In genomic region chr5:132777209-132778069, GRCh38 we compare ENCODE assay signal across 1 cellular context.
TF ChIP-seq lines count a peak whose summit lies in the region.

Gene SEPTIN8 (minus strand): TSS chr5:132777239. CDS start chr5:132777137, 102 bp downstream.

TF ChIP-seq in H1, 55 proteins besides CTCF, POLR2A, EP300 and RAD21:
- no peak for TF ChIP-seq POLR2AphosphoS5 (IDR thresholded peaks at IDR 0.05; ENCODE audit: low read depth, low read length)
- no peak for TF ChIP-seq RFX5 (IDR thresholded peaks at IDR 0.05; ENCODE audit: borderline replicate concordance, low read depth, low read length)
- TF ChIP-seq TBP (IDR thresholded peaks at IDR 0.05; ENCODE audit: low read depth, low read length), result no peak
- TF ChIP-seq ATF2 (IDR thresholded peaks at IDR 0.05; ENCODE audit: low read length), result no peak
- no peak for TF ChIP-seq JUN (IDR thresholded peaks at IDR 0.05; ENCODE audit: low read depth, low read length)
- TF ChIP-seq BCL11A (IDR thresholded peaks at IDR 0.05; ENCODE audit: low read depth in 2 of 2, low read length in 2 of 2), result no peak
- TF ChIP-seq SP4 (IDR thresholded peaks at IDR 0.05; ENCODE audit: low read length), result 0 out of 2 replicates have a peak, but pooled peaks have one; percentile 39
- no peak for TF ChIP-seq CBX8 (IDR thresholded peaks at IDR 0.05; ENCODE audit: borderline replicate concordance, low read depth, low read length)
- TF ChIP-seq HDAC6 (IDR thresholded peaks at IDR 0.05; ENCODE audit: low read depth, low read length), result no peak
- peak; percentile 82 for TF ChIP-seq E2F6 (IDR thresholded peaks at IDR 0.05)
- no peak for TF ChIP-seq SRF (IDR thresholded peaks at IDR 0.05; ENCODE audit: low read depth, low read length)
- no peak for TF ChIP-seq CBX5 (IDR thresholded peaks at IDR 0.05; ENCODE audit: low read depth, low read length)
- no peak for TF ChIP-seq SP2 (IDR thresholded peaks at IDR 0.05; ENCODE audit: low read length)
- no peak for TF ChIP-seq CHD7 (IDR thresholded peaks at IDR 0.05; ENCODE audit: insufficient replicate concordance, low read length)
- no peak for TF ChIP-seq BACH1 (IDR thresholded peaks at IDR 0.05; ENCODE audit: low read length)
- TF ChIP-seq KDM1A (IDR thresholded peaks at IDR 0.05; ENCODE audit: borderline replicate concordance, low read length), result no peak
- peak; percentile 60 for TF ChIP-seq EZH2 (IDR thresholded peaks at IDR 0.05; ENCODE audit: low read depth, low read length, severe bottlenecking)
- no peak for TF ChIP-seq JUND (IDR thresholded peaks at IDR 0.05; ENCODE audit: low read length)
- TF ChIP-seq ATF3 (IDR thresholded peaks at IDR 0.05; ENCODE audit: insufficient read depth, low read depth, low read length), result no peak
- TF ChIP-seq SIX5 (IDR thresholded peaks at IDR 0.05; ENCODE audit: low read depth, low read length), result peak; percentile 29; the same call in 1 of the 2 replicates
- TF ChIP-seq GTF2F1 (IDR thresholded peaks at IDR 0.05; ENCODE audit: borderline replicate concordance, low read depth, low read length), result no peak
- TF ChIP-seq KDM4A (IDR thresholded peaks at IDR 0.05; ENCODE audit: low read depth, low read length, severe bottlenecking), result peak; percentile 98
- no peak for TF ChIP-seq RBBP5 (IDR thresholded peaks at IDR 0.05; ENCODE audit: borderline replicate concordance, low read depth, low read length)
- TF ChIP-seq BRCA1 (IDR thresholded peaks at IDR 0.05; ENCODE audit: low read depth, low read length), result no peak
- TF ChIP-seq SAP30 (IDR thresholded peaks at IDR 0.05; ENCODE audit: insufficient read depth, insufficient replicate concordance, low read length), result no peak
- TF ChIP-seq USF2 (IDR thresholded peaks at IDR 0.05; ENCODE audit: low read length), result no peak
- TF ChIP-seq GABPA (IDR thresholded peaks at IDR 0.05; ENCODE audit: borderline replicate concordance, insufficient read depth, low read length), result no peak
- no peak for TF ChIP-seq HDAC2 (IDR thresholded peaks at IDR 0.05; ENCODE audit: borderline replicate concordance in 1 of 2, low read depth in 2 of 2, low read length in 2 of 2)
- TF ChIP-seq CHD1 (IDR thresholded peaks at IDR 0.05; ENCODE audit: low read depth, low read length), result no peak
- TF ChIP-seq SIN3A (conservative IDR thresholded peaks at IDR 0.05 in 1 of 2, IDR thresholded peaks at IDR 0.05 in 1 of 2; ENCODE audit: low read depth in 1 of 2, low read length in 2 of 2), result 0 out of 4 replicates have a peak, but pooled peaks of 1 of the 2 experiments have one; percentile 5
- TF ChIP-seq YY1 (IDR thresholded peaks at IDR 0.05; ENCODE audit: low read depth, low read length), result peak; percentile 64; the same call in 1 of the 2 replicates
- TF ChIP-seq MAX (IDR thresholded peaks at IDR 0.05), result peak; percentile 59; the same call in 1 of the 2 replicates
- 0 out of 2 replicates have a peak, but pooled peaks have one; percentile 36 for TF ChIP-seq TAF1 (IDR thresholded peaks at IDR 0.05; ENCODE audit: low read depth, low read length)
- TF ChIP-seq TEAD4 (IDR thresholded peaks at IDR 0.05; ENCODE audit: low read depth, low read length), result no peak
- no peak for TF ChIP-seq EGR1 (IDR thresholded peaks at IDR 0.05; ENCODE audit: borderline replicate concordance, low read depth, low read length)
- TF ChIP-seq CEBPB (IDR thresholded peaks at IDR 0.05; ENCODE audit: low read depth, low read length), result no peak
- TF ChIP-seq CTBP2 (IDR thresholded peaks at IDR 0.05; ENCODE audit: borderline replicate concordance, insufficient read depth, insufficient read length, low read length), result no peak
- TF ChIP-seq TCF12 (IDR thresholded peaks at IDR 0.05; ENCODE audit: low read depth, low read length), result no peak
- no peak for TF ChIP-seq NRF1 (IDR thresholded peaks at IDR 0.05; ENCODE audit: low read depth, low read length)
- no peak for TF ChIP-seq POU5F1 (IDR thresholded peaks at IDR 0.05; ENCODE audit: low read depth, low read length)
- no peak for TF ChIP-seq KDM5A (IDR thresholded peaks at IDR 0.05; ENCODE audit: low read length)
- TF ChIP-seq SUZ12 (IDR thresholded peaks at IDR 0.05; ENCODE audit: low read length), result peak; percentile 68; the same call in 1 of the 2 replicates
- TF ChIP-seq ZNF274 (IDR thresholded peaks at IDR 0.05; ENCODE audit: borderline replicate concordance, extremely low read depth, low read length), result no peak
- TF ChIP-seq ASH2L (IDR thresholded peaks at IDR 0.05; ENCODE audit: low read length), result no peak
- no peak for TF ChIP-seq TAF7 (optimal IDR thresholded peaks at IDR 0.05; ENCODE audit: borderline replicate concordance, low read depth, low read length)
- no peak for TF ChIP-seq SIRT6 (IDR thresholded peaks at IDR 0.05; ENCODE audit: low read length)
- no peak for TF ChIP-seq SP1 (IDR thresholded peaks at IDR 0.05; ENCODE audit: low read depth, low read length)
- TF ChIP-seq MAFK (IDR thresholded peaks at IDR 0.05; ENCODE audit: low read depth, low read length), result no peak
- TF ChIP-seq PHF8 (conservative IDR thresholded peaks at IDR 0.05; ENCODE audit: low read depth, low read length), result peak; percentile 35; the same call in 1 of the 2 replicates
- no peak for TF ChIP-seq CREB1 (IDR thresholded peaks at IDR 0.05)
- TF ChIP-seq FOSL1 (IDR thresholded peaks at IDR 0.05; ENCODE audit: insufficient read depth, low read depth, low read length), result no peak
- TF ChIP-seq NANOG (IDR thresholded peaks at IDR 0.05; ENCODE audit: insufficient read depth, low read depth, low read length, poor library complexity, severe bottlenecking), result no peak
- TF ChIP-seq CHD2 (IDR thresholded peaks at IDR 0.05; ENCODE audit: low read length), result no peak
- TF ChIP-seq RXRA (IDR thresholded peaks at IDR 0.05; ENCODE audit: insufficient read depth, low read depth, low read length), result no peak
- TF ChIP-seq RNF2 (IDR thresholded peaks at IDR 0.05; ENCODE audit: borderline replicate concordance, low read depth, low read length, missing control alignments, poor library complexity, severe bottlenecking), result no peak
